In the genomic region with DNA sequence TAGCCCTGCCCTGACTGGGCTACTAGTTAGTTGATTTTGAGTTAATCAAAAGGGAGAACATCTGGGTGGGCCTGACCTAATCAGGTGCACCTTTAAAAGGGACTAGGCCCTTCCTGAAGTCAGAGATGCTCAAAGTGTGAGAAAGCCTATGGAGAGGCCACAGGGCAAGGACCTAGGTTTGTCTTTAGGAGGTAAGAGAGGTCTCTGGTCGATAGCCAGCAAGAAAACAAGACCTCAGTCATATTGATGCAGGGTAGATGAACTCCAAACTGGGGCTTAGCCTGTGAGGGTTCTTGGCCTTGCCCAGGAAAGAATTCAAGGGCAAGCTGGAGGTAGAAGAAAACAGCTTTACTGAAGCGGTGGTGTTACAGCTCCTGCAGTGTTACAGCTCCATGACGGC, we compare ENCODE assay signal across 7 cellular contexts.
DNase-seq lines count a peak whose midpoint lies in the region; ATAC-seq, FAIRE-seq and TF ChIP-seq lines count a peak whose summit lies in the region.
"Not testable (repeated sequence)": the region's sequence is repeated elsewhere in the genome, so short reads cannot be mapped to it uniquely, and the experiment has no call there.

No MANE protein-coding gene starts in this region.

- POLR2A ChIA-PET in HEK293 (lab: Yijun Ruan, JAX); IMR-90 (lab: Charles Lee; ENCODE audit: unreplicated experiment); PC-3 (lab: Charles Lee; ENCODE audit: unreplicated experiment); PC-9 (lab: Charles Lee; ENCODE audit: unreplicated experiment); K562 (lab: Yijun Ruan, JAX): not testable (repeated sequence)

- H3K9me1 ChIP-seq in IMR-90 (ENCODE audit: insufficient read depth, low read length); K562 (ENCODE audit: control insufficient read depth, insufficient read depth, low read length): not testable (repeated sequence)

- not testable (repeated sequence) for H2AK9ac ChIP-seq in IMR-90 (replicated peaks; ENCODE audit: low read depth, low read length, poor library complexity)

- H4K5ac ChIP-seq in IMR-90 (ENCODE audit: low read depth, low read length) = not testable (repeated sequence)

- H3K36me3 ChIP-seq in HEK293 (ENCODE audit: control insufficient read depth in 2 of 2, insufficient read depth in 1 of 2, low read length in 2 of 2); IMR-90 (ENCODE audit: control insufficient read depth, insufficient read depth, low read length); PC-3 (ENCODE audit: low read depth, low read length); PC-9 (ENCODE audit: low read depth); RWPE2 (ENCODE audit: low read depth); K562 (ENCODE audit: control insufficient read depth, insufficient read depth, low read length): not testable (repeated sequence)

- not testable (repeated sequence) for H3K27ac ChIP-seq in HEK293 (ENCODE audit: extremely low read depth, low read depth, low read length); IMR-90 (ENCODE audit: insufficient read depth, low read length); K562 (ENCODE audit: extremely low read depth, low read depth, low read length)
- peak overlapping the region; percentile 56 for H3K27ac ChIP-seq in PC-3 (ENCODE audit: low read length)
- H3K27ac ChIP-seq in PC-9 = peak overlapping the region; percentile 76
- H3K27ac ChIP-seq in RWPE2 (ENCODE audit: poor library complexity, severe bottlenecking) = peak overlapping the region; percentile 72
- H3K27ac ChIP-seq in epithelial cell of prostate = peak overlapping the region; percentile 42

- H3K18ac ChIP-seq in IMR-90 (ENCODE audit: low read depth, low read length) = not testable (repeated sequence)

- not testable (repeated sequence) for H3K4me1 ChIP-seq in HEK293 (ENCODE audit: control insufficient read depth, insufficient read depth, low read length); IMR-90 (ENCODE audit: control insufficient read depth, insufficient read depth, low read length); PC-3 (ENCODE audit: insufficient read depth, low read length); RWPE2 (ENCODE audit: insufficient read depth, poor library complexity, severe bottlenecking); K562 (replicated peaks in 1 of 2; ENCODE audit: control insufficient read depth in 2 of 2, insufficient read depth in 2 of 2, low read length in 2 of 2)
- H3K4me1 ChIP-seq in PC-9 (replicated peaks; ENCODE audit: insufficient read depth) = peaks cover 29% of the 10 kb centered on the region

- peak overlapping the region; percentile 32; the same call in 1 of the 2 replicates for H2BK120ac ChIP-seq in IMR-90 (ENCODE audit: low read depth, low read length)

- not testable (repeated sequence) for BruUV-seq in IMR-90 (replicated peaks; lab: Mats Ljungman, UMichigan); PC-9 (replicated peaks; lab: Mats Ljungman, UMichigan); K562 (replicated peaks; lab: Mats Ljungman, UMichigan)
- BruUV-seq in PC-3 (replicated peaks; lab: Mats Ljungman, UMichigan) = TSS peak; percentile 66

- not testable (repeated sequence) for H3K9ac ChIP-seq in IMR-90 (ENCODE audit: low read depth, low read length); PC-3 (ENCODE audit: low read length); K562 (ENCODE audit: insufficient read depth in 1 of 2, low read depth in 2 of 2, low read length in 2 of 2)

- not testable (repeated sequence) for H2AFZ ChIP-seq in IMR-90 (replicated peaks; ENCODE audit: low read length, poor library complexity); PC-3 (ENCODE audit: low read length); PC-9; K562 (ENCODE audit: low read depth, low read length)

- not testable (repeated sequence) for FAIRE-seq in K562 (lab: Jason Lieb, UNC)

- not testable (repeated sequence) for TF ChIP-seq POLR2A in IMR-90 (IDR thresholded peaks at IDR 0.05; ENCODE audit: low read depth, low read length); K562 (conservative IDR thresholded peaks at IDR 0.05)

- not testable (repeated sequence) for H2BK20ac ChIP-seq in IMR-90 (ENCODE audit: low read depth, low read length)

- not testable (repeated sequence) for H2AK5ac ChIP-seq in IMR-90 (ENCODE audit: low read depth, low read length)

- TF ChIP-seq EP300 in K562 (IDR thresholded peaks at IDR 0.05; ENCODE audit: low read length) = not testable (repeated sequence)

- not testable (repeated sequence) for H3K79me2 ChIP-seq in PC-3 (ENCODE audit: low read length); PC-9 (ENCODE audit: low read depth); K562 (ENCODE audit: control insufficient read depth, insufficient read depth, low read length)

- not testable (repeated sequence) for ATAC-seq in IMR-90 (ENCODE audit: low read depth); PC-3; RWPE2 (ENCODE audit: low read depth); K562

- H3K4me3 ChIP-seq in HEK293 (ENCODE audit: low read depth, low read length); IMR-90 (ENCODE audit: insufficient read depth, low read depth, low read length); PC-3 (ENCODE audit: low read length); PC-9; RWPE2 (ENCODE audit: severe bottlenecking); K562: not testable (repeated sequence)

- CTCF ChIA-PET in HEK293 (lab: Yijun Ruan, JAX); IMR-90 (lab: Yijun Ruan, JAX); PC-3 (lab: Charles Lee); PC-9 (lab: Charles Lee); K562 (lab: Yijun Ruan, JAX; ENCODE audit: low intra/inter-chr PET ratio): not testable (repeated sequence)

- not testable (repeated sequence) for H2BK5ac ChIP-seq in IMR-90 (ENCODE audit: low read depth, low read length, poor library complexity, severe bottlenecking)

- not testable (repeated sequence) for H3K14ac ChIP-seq in IMR-90 (replicated peaks; ENCODE audit: low read depth, low read length)

- not testable (repeated sequence) for H3K9me3 ChIP-seq in HEK293 (ENCODE audit: control insufficient read depth, insufficient read depth, low read depth, low read length); IMR-90 (ENCODE audit: control insufficient read depth, insufficient read depth, low read length); PC-3 (ENCODE audit: low read length); PC-9 (ENCODE audit: insufficient read depth, low read depth); RWPE2 (ENCODE audit: severe bottlenecking); K562 (replicated peaks; ENCODE audit: control insufficient read depth, insufficient read depth, low read depth, low read length)

- H2BK15ac ChIP-seq in IMR-90 (ENCODE audit: low read depth, low read length) = not testable (repeated sequence)

- dilution Hi-C loops in IMR-90 (cut with HindIII; ENCODE audit: low sequenced_read_pairs, unreplicated experiment) = not testable (repeated sequence)

- H3K23ac ChIP-seq in IMR-90 (ENCODE audit: low read depth, low read length) = not testable (repeated sequence)

- H4K91ac ChIP-seq in IMR-90 (ENCODE audit: insufficient read depth, low read depth, low read length) = not testable (repeated sequence)

- not testable (repeated sequence) for TF ChIP-seq RAD21 in IMR-90 (IDR thresholded peaks at IDR 0.05; ENCODE audit: low read length); K562 (CRISPR knock-in tag; conservative IDR thresholded peaks at IDR 0.05 in 1 of 2, IDR thresholded peaks at IDR 0.05 in 1 of 2)

- no CpG with 5 or more reads among the region's 3 CpGs for WGBS in IMR-90 (ENCODE audit: extremely low coverage in 2 of 2, insufficient read length in 1 of 2), 2 experiments
- WGBS in K562 (ENCODE audit: insufficient coverage, low coverage, missing lambda C conversion rate) = 0% methylated on average over 1 of the region's 3 CpGs

- H3K56ac ChIP-seq in IMR-90 (ENCODE audit: extremely low read depth, insufficient read depth, low read length) = not testable (repeated sequence)

- not testable (repeated sequence) for H3K4me2 ChIP-seq in IMR-90 (ENCODE audit: low read depth, low read length); PC-3 (ENCODE audit: low read length); K562 (ENCODE audit: insufficient read depth, low read length)
- peak overlapping the region; percentile 49 for H3K4me2 ChIP-seq in PC-9

- not testable (repeated sequence) for H3K9me2 ChIP-seq in PC-3 (replicated peaks; ENCODE audit: low read length); PC-9 (ENCODE audit: insufficient read depth)

- not testable (repeated sequence) for H3K79me1 ChIP-seq in IMR-90 (ENCODE audit: low read depth in 1 of 2, low read length in 2 of 2)

- in situ Hi-C loops in IMR-90 (cut with MboI; ENCODE audit: low sequenced_read_pairs); K562 (cut with MboI): not testable (repeated sequence)

- not testable (repeated sequence) for H3K4ac ChIP-seq in IMR-90 (ENCODE audit: low read depth, low read length)

- DNase-seq in IMR-90; PC-3; PC-9; RWPE2 (ENCODE audit: low spot score); K562 (ENCODE audit: extremely low read depth in 1 of 4, low spot score in 3 of 4); epithelial cell of prostate (ENCODE audit: low read depth, low spot score): not testable (repeated sequence)

- TF ChIP-seq CTCF in HEK293 (tag by site-specific recombination; IDR thresholded peaks at IDR 0.05); IMR-90 (conservative IDR thresholded peaks at IDR 0.05; ENCODE audit: low read depth, low read length); PC-3 (conservative IDR thresholded peaks at IDR 0.05; ENCODE audit: low read depth, low read length); PC-9 (conservative IDR thresholded peaks at IDR 0.05); RWPE2 (IDR thresholded peaks at IDR 0.05; ENCODE audit: poor library complexity, severe bottlenecking); K562 (IDR thresholded peaks at IDR 0.05 in 2 of 3, conservative IDR thresholded peaks at IDR 0.05 in 1 of 3; ENCODE audit: insufficient read depth in 2 of 3, low read depth in 1 of 3, low read length in 3 of 3): not testable (repeated sequence)

- not testable (repeated sequence) for H3K27me3 ChIP-seq in IMR-90 (ENCODE audit: control insufficient read depth, insufficient read depth, low read length); PC-3 (ENCODE audit: low read length); PC-9 (ENCODE audit: insufficient read depth, low read depth); RWPE2 (ENCODE audit: insufficient read depth, poor library complexity, severe bottlenecking); K562 (ENCODE audit: control insufficient read depth in 2 of 2, insufficient read depth in 2 of 2, low read length in 2 of 2)

- not testable (repeated sequence) for H3F3A ChIP-seq in PC-3 (ENCODE audit: low read length, unreplicated experiment)
- peaks cover 14% of the 10 kb centered on the region; the same call in 1 of the 2 replicates for H3F3A ChIP-seq in PC-9 (ENCODE audit: insufficient read depth, low read depth)

- intact Hi-C loops in IMR-90 (cut with micrococcal nuclease); PC-3 (cut with micrococcal nuclease); PC-9 (cut with micrococcal nuclease; ENCODE audit: unreplicated experiment); K562 (cut with micrococcal nuclease): not testable (repeated sequence)

- not testable (repeated sequence) for H4K8ac ChIP-seq in IMR-90 (ENCODE audit: low read depth in 2 of 2, low read length in 2 of 2)

- H4K20me1 ChIP-seq in IMR-90 (ENCODE audit: insufficient read depth, low read length); PC-3 (ENCODE audit: low read length); PC-9 (ENCODE audit: insufficient read depth); K562 (replicated peaks; ENCODE audit: control insufficient read depth, insufficient read depth, low read length): not testable (repeated sequence)
